ENCODE assay signal across 8 cellular contexts in genomic region chr6:113969888-113970807, GRCh38. TPM values are rescaled to one million over a fixed set of nuclear protein-coding genes. Genes with fewer than 3 reads are reported as not detected.
DNase-seq lines count a peak whose midpoint lies in the region; ATAC-seq, FAIRE-seq and TF ChIP-seq lines count a peak whose summit lies in the region.

No MANE protein-coding gene starts in this region.

- H3K4me1 Mint-ChIP-seq in activated B cell treated with CpG ODN at 0.5 μM for 24 hours = peaks cover 37% of the 10 kb centered on the region
- H3K4me1 Mint-ChIP-seq in central memory CD8-positive, alpha-beta T cell = peaks cover 35% of the 10 kb centered on the region

- intact Hi-C loops in activated B cell treated with CpG ODN at 0.5 μM for 24 hours (cut with micrococcal nuclease) = loop anchor here (2.0 to 5.0 kb wide), 3 partner anchors 165 to 1883 kb away; partner anchors contain the start of genes FAM229B and TUBE1
- intact Hi-C loops in kidney (cut with DNase I) = no loop called here

- peak; percentile 37 for ATAC-seq in HG02571 (IDR thresholded peaks at IDR 0.05; ENCODE audit: unreplicated experiment)
- peak; percentile 26 for ATAC-seq in activated B cell treated with CpG ODN at 0.5 μM for 24 hours (ENCODE audit: low read depth)
- ATAC-seq in central memory CD8-positive, alpha-beta T cell (replicated peaks; ENCODE audit: extremely low read depth, poor library complexity, severe bottlenecking) = peak; percentile 44

- TF ChIP-seq CTCF in GM13976 (IDR thresholded peaks at IDR 0.05; ENCODE audit: borderline replicate concordance, control extremely low read depth, extremely low read depth, insufficient read depth, missing control alignments) (no peak), activated B cell treated with CpG ODN at 0.5 μM for 24 hours (IDR thresholded peaks at IDR 0.05) (no peak), kidney (IDR thresholded peaks at IDR 0.05; ENCODE audit: borderline replicate concordance, extremely low read depth, insufficient read depth) (no peak)

- H3K4me1 ChIP-seq in kidney (ENCODE audit: control insufficient read depth in 1 of 2, insufficient read depth in 1 of 2, low read depth in 1 of 2, low read length in 2 of 2) = peaks cover 4 to 10% of the 10 kb centered on the region in 2 donors

- no peaks in the 10 kb centered on the region for H3K36me3 ChIP-seq in kidney (ENCODE audit: control insufficient read depth in 1 of 2, insufficient read depth in 2 of 2, low read length in 2 of 2)

- CTCF ChIA-PET in activated B cell treated with CpG ODN at 0.5 μM for 24 hours (lab: Charles Lee) = no interaction called here

- POLR2A ChIA-PET in activated B cell treated with CpG ODN at 0.5 μM for 24 hours (lab: Charles Lee) = interaction anchor here (1.2 kb wide), 3 partner anchors 8 to 115 kb away, joined by 4 to 8 read pairs (median 6); no protein-coding TSS in a partner anchor

- H3K36me3 Mint-ChIP-seq in activated B cell treated with CpG ODN at 0.5 μM for 24 hours (ENCODE audit: low read depth) = peaks cover 9% of the 10 kb centered on the region
- H3K36me3 Mint-ChIP-seq in central memory CD8-positive, alpha-beta T cell (ENCODE audit: insufficient read depth) = peaks cover 11% of the 10 kb centered on the region

- FAIRE-seq in kidney (lab: Jason Lieb, UNC) = no peak

- peak overlapping the region; percentile 81 to 86 for H3K4me3 ChIP-seq in kidney (ENCODE audit: low read length in 2 of 2)

- H3K4me3 Mint-ChIP-seq in activated B cell treated with CpG ODN at 0.5 μM for 24 hours = peak overlapping the region; percentile 99
- peak overlapping the region; percentile 96 for H3K4me3 Mint-ChIP-seq in central memory CD8-positive, alpha-beta T cell

- no peaks in the 10 kb centered on the region for H3K9me3 ChIP-seq in kidney (ENCODE audit: control insufficient read depth in 1 of 2, low read length in 2 of 2)

- H3K27me3 Mint-ChIP-seq in activated B cell treated with CpG ODN at 0.5 μM for 24 hours = no peaks in the 10 kb centered on the region
- no peaks in the 10 kb centered on the region for H3K27me3 Mint-ChIP-seq in central memory CD8-positive, alpha-beta T cell

- peak overlapping the region; percentile 51 to 72 for H3K9ac ChIP-seq in kidney (ENCODE audit: low read length in 2 of 2)

- H3K9me3 Mint-ChIP-seq in activated B cell treated with CpG ODN at 0.5 μM for 24 hours = no peaks in the 10 kb centered on the region
- H3K9me3 Mint-ChIP-seq in central memory CD8-positive, alpha-beta T cell = no peaks in the 10 kb centered on the region

- in situ Hi-C loops in GM13976 (cut with MboI; ENCODE audit: low sequenced_read_pairs, unreplicated experiment) = no loop called here

- DNase-seq in GM13976 (ENCODE audit: low spot score) = peak; percentile 70
- peak; percentile 7 for DNase-seq in NCI-H1092 (lab: John Stamatoyannopoulos, UW)
- peak; percentile 49 for DNase-seq in activated B cell treated with CpG ODN at 0.5 μM for 24 hours
- peak in 1 of 2 donors; percentile 29 for DNase-seq in central memory CD8-positive, alpha-beta T cell (ENCODE audit: low spot score in 2 of 2)
- peak; percentile 85 for DNase-seq in kidney
- DNase-seq in stimulated activated CD4-positive, alpha-beta T cell treated with anti-CD3 and anti-CD28 coated beads, Interleukin-15, amount 100 ng/mL, for 1 hour (ENCODE audit: low read depth in 1 of 2, low spot score in 1 of 2) = peak; percentile 11 to 33
- DNase-seq in amniotic stem cell (lab: John Stamatoyannopoulos, UW) = no peak

- peak overlapping the region; percentile 85 for H3K27ac Mint-ChIP-seq in activated B cell treated with CpG ODN at 0.5 μM for 24 hours
- H3K27ac Mint-ChIP-seq in central memory CD8-positive, alpha-beta T cell (ENCODE audit: low read depth) = peak overlapping the region; percentile 93

- peak overlapping the region; percentile 92 to 94 for H3K27ac ChIP-seq in kidney (ENCODE audit: low read depth in 2 of 2, low read length in 2 of 2)

RNA-seq across cellular contexts. Expression of gene HDAC2, which starts 0.8 kb away (rescaled TPM):
- total RNA-seq in activated B cell treated with CpG ODN at 0.5 μM for 24 hours (60.0 and 68.4 TPM in 2 replicates), kidney (59.1 TPM)
- polyA plus RNA-seq in kidney (ENCODE audit: insufficient read depth, low read depth, low replicate concordance) = 51.9 TPM
